32 cellular contexts compared by ENCODE assay signal in genomic region chr11:133355095-133355494, GRCh38.
"Had no signal": no experiment of that assay in that cellular context is flagged by ENCODE, and none has a peak within 500 bp of the region (broad histone marks: within the 10 kb centered on the region; RNA-seq: fewer than 3 reads in every experiment).

No MANE protein-coding gene starts in this region.

- FAIRE-seq: astrocyte, TTC549 had no signal

- H3K4me3 ChIP-seq: adrenal gland, body of pancreas had no signal

- H3K36me3 ChIP-seq: adrenal gland, brain microvascular endothelial cell had no signal

- H3K27me3 ChIP-seq: adrenal gland, body of pancreas, brain microvascular endothelial cell had no signal

- ATAC-seq: activated CD8-positive, alpha-beta T cell treated with anti-CD3 and anti-CD28 coated beads for 36 hours; activated naive CD4-positive, alpha-beta T cell treated with anti-CD3 and anti-CD28 coated beads, Interleukin-2, amount 50 U/mL, for 72 hours; activated T-cell treated with anti-CD3 and anti-CD28 coated beads, Interleukin-2, amount 50 U/mL, for 4 hours; activated T-cell treated with anti-CD3 and anti-CD28 coated beads, Interleukin-2, amount 50 U/mL, for 72 hours; activated T-helper 17 cell treated with anti-CD3 and anti-CD28 coated beads, Interleukin-2, amount 50 U/mL, for 72 hours; body of pancreas had no signal

- DNase-seq: activated B cell treated with CpG ODN at 0.5 μM for 24 hours; activated CD4-positive, alpha-beta memory T cell treated with anti-CD3 and anti-CD28 coated beads for 36 hours; activated CD4-positive, alpha-beta T cell treated with anti-CD3 and anti-CD28 coated beads for 4 hours; activated CD4-positive, alpha-beta T cell treated with anti-CD3 and anti-CD28 coated beads, Interleukin-2, amount 10 ng/mL, durations not matched to agents 24 days and 14 days; activated CD4-positive, alpha-beta T cell treated with anti-CD3 and anti-CD28 coated beads, Interleukin-2, amount 50 U/mL, for 1 hour; activated CD4-positive, alpha-beta T cell treated with anti-CD3 and anti-CD28 coated beads, Interleukin-2, amount 50 U/mL, for 4 hours; activated CD4-positive, CD25-positive, alpha-beta regulatory T cell treated with anti-CD3 and anti-CD28 coated beads, Interleukin-2, amount 50 U/mL, for 72 hours; activated CD8-positive, alpha-beta memory T cell treated with anti-CD3 and anti-CD28 coated beads, Interleukin-2, amount 50 U/mL, for 4 hours; activated CD8-positive, alpha-beta T cell treated with anti-CD3 and anti-CD28 coated beads for 36 hours; activated effector memory CD4-positive, alpha-beta T cell treated with anti-CD3 and anti-CD28 coated beads, Interleukin-2, amount 50 U/mL, for 16 hours; activated gamma-delta T cell treated with Interleukin-2 at 50 U/mL for 16 hours; activated naive CD4-positive, alpha-beta T cell; activated naive CD4-positive, alpha-beta T cell treated with anti-CD3 and anti-CD28 coated beads for 36 hours; activated naive CD4-positive, alpha-beta T cell treated with anti-CD3 and anti-CD28 coated beads, Interleukin-2, amount 50 U/mL, for 16 hours; activated naive CD8-positive, alpha-beta T cell treated with anti-CD3 and anti-CD28 coated beads for 36 hours; activated T-cell treated with anti-CD3 and anti-CD28 coated beads for 4 hours; activated T-cell treated with anti-CD3 and anti-CD28 coated beads, Interleukin-2, amount 50 U/mL, for 1 hour; activated T-cell treated with anti-CD3 and anti-CD28 coated beads, Interleukin-2, amount 50 U/mL, for 4 hours; activated T-cell treated with anti-CD3 and anti-CD28 coated beads, Interleukin-2, amount 50 U/mL, for 72 hours; adrenal gland; amniotic stem cell; aorta; body of pancreas; brain microvascular endothelial cell; central memory CD4-positive, alpha-beta T cell; T-helper 1 cell; T-helper 2 cell; T-helper 9 cell had no signal
